2 cellular contexts compared by ENCODE assay signal in the genomic region with DNA sequence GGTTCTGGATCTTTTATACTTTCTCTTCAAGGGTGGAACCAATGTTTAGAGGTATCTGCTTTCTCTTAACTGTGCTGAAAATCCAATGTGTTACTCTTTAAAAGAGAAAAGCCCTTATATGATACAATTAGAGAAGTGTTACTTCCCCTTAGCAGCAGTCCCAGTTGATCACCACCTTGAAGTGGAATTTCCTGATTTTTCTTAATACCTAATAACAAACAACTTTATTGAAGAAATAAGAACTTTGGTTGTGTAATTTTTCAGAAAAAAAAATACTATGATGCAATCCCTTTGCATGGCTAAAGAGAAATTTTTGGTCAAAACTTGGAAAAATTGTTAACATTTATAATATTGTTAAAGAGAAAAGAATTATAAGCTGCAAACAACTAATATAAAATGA.
TF ChIP-seq lines count a peak whose summit lies in the region.

No MANE protein-coding gene starts in this region.

TF ChIP-seq in HepG2, 621 proteins besides CTCF, POLR2A, EP300 and RAD21:
- TF ChIP-seq CEBPB (IDR thresholded peaks at IDR 0.05; ENCODE audit: borderline replicate concordance, low read depth, low read length) = peak; percentile 43; the same call in 1 of the 2 replicates
- no peak for TF ChIP-seq ZNF234 (CRISPR knock-in tag; conservative IDR thresholded peaks at IDR 0.05)

TF ChIP-seq in SK-N-SH, 30 proteins besides CTCF, POLR2A, EP300 and RAD21:
- TF ChIP-seq, protein P1, sequence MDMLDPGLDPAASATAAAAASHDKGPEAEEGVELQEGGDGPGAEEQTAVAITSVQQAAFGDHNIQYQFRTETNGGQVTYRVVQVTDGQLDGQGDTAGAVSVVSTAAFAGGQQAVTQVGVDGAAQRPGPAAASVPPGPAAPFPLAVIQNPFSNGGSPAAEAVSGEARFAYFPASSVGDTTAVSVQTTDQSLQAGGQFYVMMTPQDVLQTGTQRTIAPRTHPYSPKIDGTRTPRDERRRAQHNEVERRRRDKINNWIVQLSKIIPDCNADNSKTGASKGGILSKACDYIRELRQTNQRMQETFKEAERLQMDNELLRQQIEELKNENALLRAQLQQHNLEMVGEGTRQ (IDR thresholded peaks at IDR 0.05; ENCODE audit: borderline replicate concordance, low read depth, low read length) = no peak
- TF ChIP-seq POLR2AphosphoS5 (IDR thresholded peaks at IDR 0.05; ENCODE audit: low read depth, low read length) (no peak), JUND (IDR thresholded peaks at IDR 0.05) (no peak), YY1 (IDR thresholded peaks at IDR 0.05; ENCODE audit: low read depth) (no peak), CHD2 (IDR thresholded peaks at IDR 0.05; ENCODE audit: low read length, partially characterized antibody) (no peak), NRF1 (IDR thresholded peaks at IDR 0.05; ENCODE audit: low read depth, low read length) (no peak)
- TF ChIP-seq, protein P2, sequence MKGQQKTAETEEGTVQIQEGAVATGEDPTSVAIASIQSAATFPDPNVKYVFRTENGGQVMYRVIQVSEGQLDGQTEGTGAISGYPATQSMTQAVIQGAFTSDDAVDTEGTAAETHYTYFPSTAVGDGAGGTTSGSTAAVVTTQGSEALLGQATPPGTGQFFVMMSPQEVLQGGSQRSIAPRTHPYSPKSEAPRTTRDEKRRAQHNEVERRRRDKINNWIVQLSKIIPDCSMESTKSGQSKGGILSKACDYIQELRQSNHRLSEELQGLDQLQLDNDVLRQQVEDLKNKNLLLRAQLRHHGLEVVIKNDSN (IDR thresholded peaks at IDR 0.05; ENCODE audit: borderline replicate concordance, low read depth) = no peak
